29 cellular contexts compared by ENCODE assay signal in genomic region chr2:239968717-239969116, GRCh38.
"Had no signal": no experiment of that assay in that cellular context is flagged by ENCODE, and none has a peak within 500 bp of the region (broad histone marks: within the 10 kb centered on the region; RNA-seq: fewer than 3 reads in every experiment).

No MANE protein-coding gene starts in this region.

- H3K27ac ChIP-seq: neutrophil, ovary, parathyroid adenoma, psoas muscle, right lobe of liver, sigmoid colon, stomach, thoracic aorta, thyroid gland, tibial nerve, upper lobe of left lung, vagina had no signal

- H3K27me3 ChIP-seq: neutrophil, ovary, right lobe of liver, sigmoid colon, stomach, thyroid gland, tibial nerve, upper lobe of left lung, vagina had no signal

- H3K27ac Mint-ChIP-seq: natural killer cell treated with Interleukin-12 subunit alpha and Interleukin-12 subunit beta and Interleukin-15 and Interleukin-18, amount 100 ng/mL, for 72 hours; nephron progenitor cell; progenitor cell of endocrine pancreas; stimulated activated effector memory CD8-positive, alpha-beta T cell treated with anti-CD3 and anti-CD28 coated beads, Interleukin-12 subunit alpha, Interleukin-12 subunit beta, amount 100 ng/mL, for 72 hours; stimulated activated naive CD8-positive, alpha-beta T cell treated with anti-CD3 and anti-CD28 coated beads, Interleukin-15, Interleukin-2, amounts not matched to agents 100 ng/mL and 50 ng/mL, for 24 hours had no signal

- H3K4me1 ChIP-seq: parathyroid adenoma, psoas muscle, right lobe of liver, upper lobe of left lung had no signal

- H3K4me1 Mint-ChIP-seq: nephron progenitor cell, neural crest cell had no signal

- H2AFZ ChIP-seq: parathyroid adenoma had no signal

- H3K9me3 ChIP-seq: neutrophil, ovary, thyroid gland had no signal

- H3K36me3 ChIP-seq: ovary had no signal

- DNase-seq: naive thymus-derived CD4-positive, alpha-beta T cell; nephron progenitor cell; nucleus accumbens; posterior cingulate gyrus; psoas muscle; right lobe of liver; sigmoid colon; small intestine; stimulated activated CD4-positive, alpha-beta T cell treated with anti-CD3 and anti-CD28 coated beads, Interleukin-15, amount 100 ng/mL, for 24 hours; stimulated activated CD4-positive, alpha-beta T cell treated with anti-CD3 and anti-CD28 coated beads, Interleukin-2, amount 100 ng/mL, for 24 hours; stimulated activated CD4-positive, alpha-beta T cell treated with anti-CD3 and anti-CD28 coated beads, Interleukin-2, amount 100 ng/mL, for 48 hours; stimulated activated CD4-positive, alpha-beta T cell treated with anti-CD3 and anti-CD28 coated beads, Interleukin-4, amount 100 ng/mL, for 24 hours; stimulated activated naive CD4-positive, alpha-beta T cell; stomach; thyroid gland; trophoblast cell; upper lobe of left lung had no signal

- H3K4me3 ChIP-seq: ovary, psoas muscle, right lobe of liver, sigmoid colon, stomach, thoracic aorta, thyroid gland, tibial nerve, upper lobe of left lung, vagina had no signal

- H3K9ac ChIP-seq: parathyroid adenoma had no signal

- H3K4me3 Mint-ChIP-seq: naive thymus-derived CD4-positive, alpha-beta T cell; natural killer cell treated with Interleukin-12 subunit alpha and Interleukin-12 subunit beta and Interleukin-15 and Interleukin-18, amount 100 ng/mL, for 72 hours; nephron progenitor cell; neural crest cell; stimulated activated effector memory CD8-positive, alpha-beta T cell treated with anti-CD3 and anti-CD28 coated beads, Interleukin-12 subunit alpha, Interleukin-12 subunit beta, amount 100 ng/mL, for 72 hours; stimulated activated naive CD8-positive, alpha-beta T cell treated with anti-CD3 and anti-CD28 coated beads, Interleukin-15, Interleukin-2, amounts not matched to agents 100 ng/mL and 50 ng/mL, for 24 hours had no signal

- H3K27me3 Mint-ChIP-seq: naive thymus-derived CD4-positive, alpha-beta T cell; natural killer cell treated with Interleukin-12 subunit alpha and Interleukin-12 subunit beta and Interleukin-15 and Interleukin-18, amount 100 ng/mL, for 72 hours; progenitor cell of endocrine pancreas; stimulated activated naive CD8-positive, alpha-beta T cell treated with anti-CD3 and anti-CD28 coated beads, Interleukin-15, Interleukin-2, amounts not matched to agents 100 ng/mL and 50 ng/mL, for 24 hours had no signal

- ATAC-seq: naive thymus-derived CD4-positive, alpha-beta T cell; natural killer cell treated with Interleukin-12 subunit alpha and Interleukin-12 subunit beta and Interleukin-15 and Interleukin-18, amount 100 ng/mL, for 72 hours; psoas muscle; right cardiac atrium; right lobe of liver; stimulated activated effector memory CD8-positive, alpha-beta T cell treated with anti-CD3 and anti-CD28 coated beads, Interleukin-12 subunit alpha, Interleukin-12 subunit beta, amount 100 ng/mL, for 72 hours had no signal
